ENCODE assay signal across 8 cellular contexts in genomic region chr11:819129-819931, GRCh38.
DNase-seq lines count a peak whose midpoint lies in the region; ATAC-seq lines count a peak whose summit lies in the region.

No MANE protein-coding gene starts in this region.

- ATAC-seq in GM19328 (IDR thresholded peaks at IDR 0.05; ENCODE audit: unreplicated experiment): peak; percentile 67
- ATAC-seq in HG03460 (IDR thresholded peaks at IDR 0.05; ENCODE audit: unreplicated experiment): peak; percentile 58
- peak; percentile 72 for ATAC-seq in memory B cell (ENCODE audit: low read depth)

- H3K27ac ChIP-seq in effector memory CD4-positive, alpha-beta T cell (ENCODE audit: insufficient read depth, low read length, poor library complexity, severe bottlenecking): peak overlapping the region; percentile 91

- H3K27ac Mint-ChIP-seq in memory B cell: peak overlapping the region; percentile 90

- peaks cover 22% of the 10 kb centered on the region for H3K4me1 ChIP-seq in effector memory CD4-positive, alpha-beta T cell (ENCODE audit: control insufficient read depth, insufficient read depth, low read length, poor library complexity, severe bottlenecking)

- H3K4me3 ChIP-seq in effector memory CD4-positive, alpha-beta T cell (ENCODE audit: insufficient read depth, low read depth, low read length, poor library complexity, severe bottlenecking): peak overlapping the region; percentile 93

- no peaks in the 10 kb centered on the region for H3K27me3 ChIP-seq in effector memory CD4-positive, alpha-beta T cell (replicated peaks; ENCODE audit: control insufficient read depth, insufficient read depth, low read length, poor library complexity, severe bottlenecking)

- H3K36me3 Mint-ChIP-seq in memory B cell: no peaks in the 10 kb centered on the region

- peak overlapping the region; percentile 88 for H3K4me3 Mint-ChIP-seq in memory B cell

- H3K9me3 Mint-ChIP-seq in memory B cell: no peaks in the 10 kb centered on the region

- H3K27me3 Mint-ChIP-seq in memory B cell: no peaks in the 10 kb centered on the region

- DNase-seq in CD1c-positive myeloid dendritic cell (ENCODE audit: extremely low spot score): peak; percentile 94
- DNase-seq in NCI-H82 treated with DMSO at 0.1 percent for 48 hours (lab: John Stamatoyannopoulos, UW; ENCODE audit: unreplicated experiment): peak; percentile 59
- DNase-seq in activated CD8-positive, alpha-beta memory T cell treated with anti-CD3 and anti-CD28 coated beads for 24 hours: peak; percentile 95
- DNase-seq in effector memory CD4-positive, alpha-beta T cell: peak; percentile 81 to 88 (median 85)
- peak; percentile 92 to 93 for DNase-seq in memory B cell (ENCODE audit: low spot score in 2 of 2)
- peak; percentile 79 for DNase-seq in stimulated activated CD8-positive, alpha-beta memory T cell treated with anti-CD3 and anti-CD28 coated beads, Interleukin-12 subunit alpha, Interleukin-12 subunit beta, amount 100 ng/mL, for 24 hours (ENCODE audit: extremely low read depth)

- H3K4me1 Mint-ChIP-seq in memory B cell: peaks cover 9% of the 10 kb centered on the region

- peaks cover 18% of the 10 kb centered on the region for H3K36me3 ChIP-seq in effector memory CD4-positive, alpha-beta T cell (ENCODE audit: control insufficient read depth, insufficient read depth, low read length)

- H3K9me3 ChIP-seq in effector memory CD4-positive, alpha-beta T cell (ENCODE audit: control insufficient read depth, low read length): no peaks in the 10 kb centered on the region

Comparison
In these comparisons a context has a peak if more than half of its experiments do, and no peak if none do; other contexts are left out.
1. Peak in every context shown above with its lines: DNase-seq, ATAC-seq, H3K4me3 ChIP-seq and H3K27ac ChIP-seq.